In the genomic region with DNA sequence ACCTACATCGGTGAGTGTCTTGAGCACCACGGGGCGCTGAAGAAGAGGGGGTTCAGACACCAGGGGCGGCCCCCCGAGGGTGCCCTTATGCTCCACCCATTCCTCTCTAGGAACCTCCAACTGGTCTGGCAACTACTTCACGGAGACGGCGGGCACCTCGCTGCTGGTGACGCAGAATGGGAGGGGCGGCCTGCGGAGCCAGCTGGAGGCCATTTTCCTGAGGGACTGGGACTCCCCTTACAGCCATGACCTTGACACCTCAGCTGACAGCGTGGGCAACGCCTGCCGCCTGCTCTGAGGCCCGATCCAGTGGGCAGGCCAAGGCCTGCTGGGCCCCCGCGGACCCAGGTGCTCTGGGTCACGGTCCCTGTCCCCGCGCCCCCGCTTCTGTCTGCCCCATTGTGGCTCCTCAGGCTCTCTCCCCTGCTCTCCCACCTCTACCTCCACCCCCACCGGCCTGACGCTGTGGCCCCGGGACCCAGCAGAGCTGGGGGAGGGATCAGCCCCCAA, we compare ENCODE assay signal across 2 cellular contexts.
TF ChIP-seq lines count a peak whose summit lies in the region.

No MANE protein-coding gene starts in this region.

TF ChIP-seq in IMR-90, 13 proteins besides CTCF, POLR2A, EP300 and RAD21:
- TF ChIP-seq MAZ (IDR thresholded peaks at IDR 0.05; ENCODE audit: borderline replicate concordance, low read depth, low read length) (no peak), NFE2L2 (IDR thresholded peaks at IDR 0.05; ENCODE audit: low read depth, low read length) (no peak), MAFK (IDR thresholded peaks at IDR 0.05; ENCODE audit: low read depth, low read length) (no peak), RFX5 (IDR thresholded peaks at IDR 0.05; ENCODE audit: low read depth, low read length) (no peak), CHD1 (IDR thresholded peaks at IDR 0.05; ENCODE audit: low read depth, low read length) (no peak), BHLHE40 (IDR thresholded peaks at IDR 0.05; ENCODE audit: low read depth, low read length) (no peak), MXI1 (IDR thresholded peaks at IDR 0.05; ENCODE audit: borderline replicate concordance, low read depth, low read length) (no peak), SMC3 (IDR thresholded peaks at IDR 0.05; ENCODE audit: low read depth, low read length) (no peak), CEBPB (IDR thresholded peaks at IDR 0.05; ENCODE audit: low read depth, low read length) (no peak)
- TF ChIP-seq, protein P1, sequence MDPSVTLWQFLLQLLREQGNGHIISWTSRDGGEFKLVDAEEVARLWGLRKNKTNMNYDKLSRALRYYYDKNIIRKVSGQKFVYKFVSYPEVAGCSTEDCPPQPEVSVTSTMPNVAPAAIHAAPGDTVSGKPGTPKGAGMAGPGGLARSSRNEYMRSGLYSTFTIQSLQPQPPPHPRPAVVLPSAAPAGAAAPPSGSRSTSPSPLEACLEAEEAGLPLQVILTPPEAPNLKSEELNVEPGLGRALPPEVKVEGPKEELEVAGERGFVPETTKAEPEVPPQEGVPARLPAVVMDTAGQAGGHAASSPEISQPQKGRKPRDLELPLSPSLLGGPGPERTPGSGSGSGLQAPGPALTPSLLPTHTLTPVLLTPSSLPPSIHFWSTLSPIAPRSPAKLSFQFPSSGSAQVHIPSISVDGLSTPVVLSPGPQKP (IDR thresholded peaks at IDR 0.05; ENCODE audit: borderline replicate concordance, low read depth, low read length): no peak
- TF ChIP-seq, protein P2, sequence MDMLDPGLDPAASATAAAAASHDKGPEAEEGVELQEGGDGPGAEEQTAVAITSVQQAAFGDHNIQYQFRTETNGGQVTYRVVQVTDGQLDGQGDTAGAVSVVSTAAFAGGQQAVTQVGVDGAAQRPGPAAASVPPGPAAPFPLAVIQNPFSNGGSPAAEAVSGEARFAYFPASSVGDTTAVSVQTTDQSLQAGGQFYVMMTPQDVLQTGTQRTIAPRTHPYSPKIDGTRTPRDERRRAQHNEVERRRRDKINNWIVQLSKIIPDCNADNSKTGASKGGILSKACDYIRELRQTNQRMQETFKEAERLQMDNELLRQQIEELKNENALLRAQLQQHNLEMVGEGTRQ (IDR thresholded peaks at IDR 0.05; ENCODE audit: low read depth, low read length): no peak

TF ChIP-seq in GM12878, 131 proteins besides CTCF, POLR2A, EP300 and RAD21:
- TF ChIP-seq SREBF1 (IDR thresholded peaks at IDR 0.05; ENCODE audit: low read length) (no peak), ASH2L (IDR thresholded peaks at IDR 0.05; ENCODE audit: borderline replicate concordance, low read depth) (no peak), RBBP5 (conservative IDR thresholded peaks at IDR 0.05) (no peak), TAF1 (IDR thresholded peaks at IDR 0.05; ENCODE audit: borderline replicate concordance, low read depth, low read length) (no peak), POLR2AphosphoS2 (IDR thresholded peaks at IDR 0.05; ENCODE audit: low read depth, low read length) (no peak), GABPA (IDR thresholded peaks at IDR 0.05; ENCODE audit: low read depth) (no peak), DPF2 (IDR thresholded peaks at IDR 0.05) (no peak), NRF1 (conservative IDR thresholded peaks at IDR 0.05; ENCODE audit: low read depth, low read length) (no peak), SMC3 (IDR thresholded peaks at IDR 0.05; ENCODE audit: borderline replicate concordance, low read length) (no peak), CBX5 (IDR thresholded peaks at IDR 0.05; ENCODE audit: low read depth) (no peak), PML (IDR thresholded peaks at IDR 0.05; ENCODE audit: low read length) (no peak), BRCA1 (IDR thresholded peaks at IDR 0.05; ENCODE audit: low read depth, low read length) (no peak), NFXL1 (IDR thresholded peaks at IDR 0.05; ENCODE audit: borderline replicate concordance) (no peak), PAX8 (IDR thresholded peaks at IDR 0.05) (no peak), NR2C1 (IDR thresholded peaks at IDR 0.05) (no peak)
- TF ChIP-seq, protein P2 (IDR thresholded peaks at IDR 0.05; ENCODE audit: borderline replicate concordance, low read depth, low read length): no peak
- TF ChIP-seq, protein P3, sequence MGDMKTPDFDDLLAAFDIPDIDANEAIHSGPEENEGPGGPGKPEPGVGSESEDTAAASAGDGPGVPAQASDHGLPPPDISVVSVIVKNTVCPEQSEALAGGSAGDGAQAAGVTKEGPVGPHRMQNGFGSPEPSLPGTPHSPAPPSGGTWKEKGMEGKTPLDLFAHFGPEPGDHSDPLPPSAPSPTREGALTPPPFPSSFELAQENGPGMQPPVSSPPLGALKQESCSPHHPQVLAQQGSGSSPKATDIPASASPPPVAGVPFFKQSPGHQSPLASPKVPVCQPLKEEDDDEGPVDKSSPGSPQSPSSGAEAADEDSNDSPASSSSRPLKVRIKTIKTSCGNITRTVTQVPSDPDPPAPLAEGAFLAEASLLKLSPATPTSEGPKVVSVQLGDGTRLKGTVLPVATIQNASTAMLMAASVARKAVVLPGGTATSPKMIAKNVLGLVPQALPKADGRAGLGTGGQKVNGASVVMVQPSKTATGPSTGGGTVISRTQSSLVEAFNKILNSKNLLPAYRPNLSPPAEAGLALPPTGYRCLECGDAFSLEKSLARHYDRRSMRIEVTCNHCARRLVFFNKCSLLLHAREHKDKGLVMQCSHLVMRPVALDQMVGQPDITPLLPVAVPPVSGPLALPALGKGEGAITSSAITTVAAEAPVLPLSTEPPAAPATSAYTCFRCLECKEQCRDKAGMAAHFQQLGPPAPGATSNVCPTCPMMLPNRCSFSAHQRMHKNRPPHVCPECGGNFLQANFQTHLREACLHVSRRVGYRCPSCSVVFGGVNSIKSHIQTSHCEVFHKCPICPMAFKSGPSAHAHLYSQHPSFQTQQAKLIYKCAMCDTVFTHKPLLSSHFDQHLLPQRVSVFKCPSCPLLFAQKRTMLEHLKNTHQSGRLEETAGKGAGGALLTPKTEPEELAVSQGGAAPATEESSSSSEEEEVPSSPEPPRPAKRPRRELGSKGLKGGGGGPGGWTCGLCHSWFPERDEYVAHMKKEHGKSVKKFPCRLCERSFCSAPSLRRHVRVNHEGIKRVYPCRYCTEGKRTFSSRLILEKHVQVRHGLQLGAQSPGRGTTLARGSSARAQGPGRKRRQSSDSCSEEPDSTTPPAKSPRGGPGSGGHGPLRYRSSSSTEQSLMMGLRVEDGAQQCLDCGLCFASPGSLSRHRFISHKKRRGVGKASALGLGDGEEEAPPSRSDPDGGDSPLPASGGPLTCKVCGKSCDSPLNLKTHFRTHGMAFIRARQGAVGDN (IDR thresholded peaks at IDR 0.05): no peak
- TF ChIP-seq, protein P4, sequence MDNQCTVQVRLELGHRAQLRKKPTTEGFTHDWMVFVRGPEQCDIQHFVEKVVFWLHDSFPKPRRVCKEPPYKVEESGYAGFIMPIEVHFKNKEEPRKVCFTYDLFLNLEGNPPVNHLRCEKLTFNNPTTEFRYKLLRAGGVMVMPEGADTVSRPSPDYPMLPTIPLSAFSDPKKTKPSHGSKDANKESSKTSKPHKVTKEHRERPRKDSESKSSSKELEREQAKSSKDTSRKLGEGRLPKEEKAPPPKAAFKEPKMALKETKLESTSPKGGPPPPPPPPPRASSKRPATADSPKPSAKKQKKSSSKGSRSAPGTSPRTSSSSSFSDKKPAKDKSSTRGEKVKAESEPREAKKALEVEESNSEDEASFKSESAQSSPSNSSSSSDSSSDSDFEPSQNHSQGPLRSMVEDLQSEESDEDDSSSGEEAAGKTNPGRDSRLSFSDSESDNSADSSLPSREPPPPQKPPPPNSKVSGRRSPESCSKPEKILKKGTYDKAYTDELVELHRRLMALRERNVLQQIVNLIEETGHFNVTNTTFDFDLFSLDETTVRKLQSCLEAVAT (IDR thresholded peaks at IDR 0.05): no peak
- TF ChIP-seq, protein P5, sequence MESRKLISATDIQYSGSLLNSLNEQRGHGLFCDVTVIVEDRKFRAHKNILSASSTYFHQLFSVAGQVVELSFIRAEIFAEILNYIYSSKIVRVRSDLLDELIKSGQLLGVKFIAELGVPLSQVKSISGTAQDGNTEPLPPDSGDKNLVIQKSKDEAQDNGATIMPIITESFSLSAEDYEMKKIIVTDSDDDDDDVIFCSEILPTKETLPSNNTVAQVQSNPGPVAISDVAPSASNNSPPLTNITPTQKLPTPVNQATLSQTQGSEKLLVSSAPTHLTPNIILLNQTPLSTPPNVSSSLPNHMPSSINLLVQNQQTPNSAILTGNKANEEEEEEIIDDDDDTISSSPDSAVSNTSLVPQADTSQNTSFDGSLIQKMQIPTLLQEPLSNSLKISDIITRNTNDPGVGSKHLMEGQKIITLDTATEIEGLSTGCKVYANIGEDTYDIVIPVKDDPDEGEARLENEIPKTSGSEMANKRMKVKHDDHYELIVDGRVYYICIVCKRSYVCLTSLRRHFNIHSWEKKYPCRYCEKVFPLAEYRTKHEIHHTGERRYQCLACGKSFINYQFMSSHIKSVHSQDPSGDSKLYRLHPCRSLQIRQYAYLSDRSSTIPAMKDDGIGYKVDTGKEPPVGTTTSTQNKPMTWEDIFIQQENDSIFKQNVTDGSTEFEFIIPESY (IDR thresholded peaks at IDR 0.05): no peak
- TF ChIP-seq, protein P6, sequence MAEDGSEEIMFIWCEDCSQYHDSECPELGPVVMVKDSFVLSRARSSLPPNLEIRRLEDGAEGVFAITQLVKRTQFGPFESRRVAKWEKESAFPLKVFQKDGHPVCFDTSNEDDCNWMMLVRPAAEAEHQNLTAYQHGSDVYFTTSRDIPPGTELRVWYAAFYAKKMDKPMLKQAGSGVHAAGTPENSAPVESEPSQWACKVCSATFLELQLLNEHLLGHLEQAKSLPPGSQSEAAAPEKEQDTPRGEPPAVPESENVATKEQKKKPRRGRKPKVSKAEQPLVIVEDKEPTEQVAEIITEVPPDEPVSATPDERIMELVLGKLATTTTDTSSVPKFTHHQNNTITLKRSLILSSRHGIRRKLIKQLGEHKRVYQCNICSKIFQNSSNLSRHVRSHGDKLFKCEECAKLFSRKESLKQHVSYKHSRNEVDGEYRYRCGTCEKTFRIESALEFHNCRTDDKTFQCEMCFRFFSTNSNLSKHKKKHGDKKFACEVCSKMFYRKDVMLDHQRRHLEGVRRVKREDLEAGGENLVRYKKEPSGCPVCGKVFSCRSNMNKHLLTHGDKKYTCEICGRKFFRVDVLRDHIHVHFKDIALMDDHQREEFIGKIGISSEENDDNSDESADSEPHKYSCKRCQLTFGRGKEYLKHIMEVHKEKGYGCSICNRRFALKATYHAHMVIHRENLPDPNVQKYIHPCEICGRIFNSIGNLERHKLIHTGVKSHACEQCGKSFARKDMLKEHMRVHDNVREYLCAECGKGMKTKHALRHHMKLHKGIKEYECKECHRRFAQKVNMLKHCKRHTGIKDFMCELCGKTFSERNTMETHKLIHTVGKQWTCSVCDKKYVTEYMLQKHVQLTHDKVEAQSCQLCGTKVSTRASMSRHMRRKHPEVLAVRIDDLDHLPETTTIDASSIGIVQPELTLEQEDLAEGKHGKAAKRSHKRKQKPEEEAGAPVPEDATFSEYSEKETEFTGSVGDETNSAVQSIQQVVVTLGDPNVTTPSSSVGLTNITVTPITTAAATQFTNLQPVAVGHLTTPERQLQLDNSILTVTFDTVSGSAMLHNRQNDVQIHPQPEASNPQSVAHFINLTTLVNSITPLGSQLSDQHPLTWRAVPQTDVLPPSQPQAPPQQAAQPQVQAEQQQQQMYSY (CRISPR knock-in tag; IDR thresholded peaks at IDR 0.05): no peak
TF ChIP-seq in GM12878: peak in this region for 0.
